15 cellular contexts compared by ENCODE assay signal in the genomic region with DNA sequence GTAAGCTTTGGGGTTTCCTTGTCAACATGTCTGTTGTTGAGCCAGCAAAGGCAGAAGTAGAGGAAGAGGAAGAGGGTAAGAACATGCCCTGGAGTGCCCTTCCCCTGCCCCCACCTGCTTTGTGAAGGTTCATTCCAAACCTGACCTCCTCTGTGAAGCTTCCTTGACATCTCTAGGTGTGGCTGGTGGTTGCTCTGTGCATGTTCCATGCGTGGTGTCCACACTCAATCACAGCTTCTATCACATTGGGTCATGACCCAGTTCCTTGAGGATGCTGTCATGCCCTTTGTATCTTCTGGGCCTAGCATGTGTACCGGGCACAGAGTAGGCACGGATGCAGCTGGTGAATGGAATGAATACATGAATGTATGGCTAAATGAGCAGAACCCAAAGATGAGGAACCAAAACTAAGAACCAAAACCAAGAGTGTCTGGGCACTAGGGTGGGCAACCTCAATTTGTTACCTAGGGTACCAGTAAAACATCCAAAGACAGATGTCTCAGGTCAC. TPM values are rescaled to one million over a fixed set of nuclear protein-coding genes. Genes with fewer than 3 reads are reported as not detected.
DNase-seq lines count a peak whose midpoint lies in the region; ATAC-seq and TF ChIP-seq lines count a peak whose summit lies in the region.
"Had no signal": no experiment of that assay in that cellular context is flagged by ENCODE, and none has a peak within 500 bp of the region (broad histone marks: within the 10 kb centered on the region; RNA-seq: fewer than 3 reads in every experiment).

No MANE protein-coding gene starts in this region.

- H3K27ac Mint-ChIP-seq in CD4-positive, CD25-positive, alpha-beta regulatory T cell: peak overlapping the region in 2 of 3 donors; percentile 20 to 47
- peak overlapping the region; percentile 11 to 71 (median 32) for H3K27ac Mint-ChIP-seq in IgD-negative memory B cell

- H3K4me1 ChIP-seq in CD4-positive, CD25-positive, alpha-beta regulatory T cell (ENCODE audit: control insufficient read depth, insufficient read depth, low read length, poor library complexity, severe bottlenecking): no peaks in the 10 kb centered on the region
- H3K4me1 ChIP-seq in transverse colon: no peaks in the 10 kb centered on the region
- H3K4me1 ChIP-seq: gastrocnemius medialis had no signal

- no peak for DNase-seq in CD4-positive, CD25-positive, alpha-beta regulatory T cell
- DNase-seq in islet precursor cell: peak; percentile 27
- no peak for DNase-seq in transverse colon
- DNase-seq in NCI-H1092 (lab: John Stamatoyannopoulos, UW): no peak
- DNase-seq in NK-92 (lab: John Stamatoyannopoulos, UW; ENCODE audit: unreplicated experiment): no peak
- DNase-seq: gastrocnemius medialis; left colon; NCI-H146; stimulated activated CD4-positive, alpha-beta T cell treated with anti-CD3 and anti-CD28 coated beads, Interleukin-1b, Interleukin-23, amount 100 ng/mL, for 48 hours; stimulated activated naive CD4-positive, alpha-beta T cell treated with Interleukin-2 at 50 U/mL for 16 hours had no signal

- peaks cover 18% of the 10 kb centered on the region for H3K27me3 Mint-ChIP-seq in CD4-positive, CD25-positive, alpha-beta regulatory T cell
- H3K27me3 Mint-ChIP-seq in IgD-negative memory B cell: no peaks in the 10 kb centered on the region

- ATAC-seq in CD4-positive, CD25-positive, alpha-beta regulatory T cell (ENCODE audit: low read depth in 2 of 2): no peak
- ATAC-seq in GM18868 (IDR thresholded peaks at IDR 0.05; ENCODE audit: unreplicated experiment) (peak; percentile 72), GM19467 (IDR thresholded peaks at IDR 0.05; ENCODE audit: unreplicated experiment) (no peak)
- ATAC-seq: left colon had no signal

- H3K9me3 ChIP-seq in CD4-positive, CD25-positive, alpha-beta regulatory T cell (ENCODE audit: control insufficient read depth in 2 of 2, low read length in 2 of 2): no peaks in the 10 kb centered on the region
- H3K9me3 ChIP-seq in transverse colon: no peaks in the 10 kb centered on the region
- H3K9me3 ChIP-seq: gastrocnemius medialis had no signal

- H3K4me3 ChIP-seq in CD4-positive, CD25-positive, alpha-beta regulatory T cell (ENCODE audit: low read depth, low read length): no peak overlapping the region
- no peak overlapping the region for H3K4me3 ChIP-seq in transverse colon
- H3K4me3 ChIP-seq: gastrocnemius medialis had no signal

- in situ Hi-C loops in transverse colon (cut with MboI; ENCODE audit: low pct_ligation_motif_present in 1 of 4, low pct_unique_long_range_greater_than_20kb in 1 of 4, low sequenced_read_pairs in 3 of 4): no loop called here

- H3K36me3 ChIP-seq in CD4-positive, CD25-positive, alpha-beta regulatory T cell (ENCODE audit: control insufficient read depth, insufficient read depth, low read length): no peaks in the 10 kb centered on the region
- no peaks in the 10 kb centered on the region for H3K36me3 ChIP-seq in transverse colon
- H3K36me3 ChIP-seq: gastrocnemius medialis had no signal

- H3K9me3 Mint-ChIP-seq in CD4-positive, CD25-positive, alpha-beta regulatory T cell: peaks cover 0 to 1% (median 0%) of the 10 kb centered on the region in 7 donors
- H3K9me3 Mint-ChIP-seq in IgD-negative memory B cell: no peaks in the 10 kb centered on the region
- H3K9me3 Mint-ChIP-seq: CD8-positive, alpha-beta memory T cell had no signal

- H3K4me3 Mint-ChIP-seq in CD4-positive, CD25-positive, alpha-beta regulatory T cell: no peak overlapping the region
- peak overlapping the region in 1 of 4 donors; percentile 77 for H3K4me3 Mint-ChIP-seq in IgD-negative memory B cell
- H3K4me3 Mint-ChIP-seq: CD8-positive, alpha-beta memory T cell had no signal

- no peak for TF ChIP-seq EP300 in transverse colon (IDR thresholded peaks at IDR 0.05; ENCODE audit: low read depth)

- TF ChIP-seq CTCF in transverse colon (IDR thresholded peaks at IDR 0.05): no peak

- intact Hi-C loops in transverse colon (cut with DNase I; ENCODE audit: low total_unique reads): loop anchor here (5.0 kb wide), 1 partner anchor 58 kb away; no protein-coding TSS in a partner anchor

- no peaks in the 10 kb centered on the region for H3K36me3 Mint-ChIP-seq in CD4-positive, CD25-positive, alpha-beta regulatory T cell
- peaks cover 2% of the 10 kb centered on the region for H3K36me3 Mint-ChIP-seq in IgD-negative memory B cell
- H3K36me3 Mint-ChIP-seq: CD8-positive, alpha-beta memory T cell had no signal

- H3K27ac ChIP-seq in CD4-positive, CD25-positive, alpha-beta regulatory T cell (ENCODE audit: insufficient read depth, low read length, poor library complexity, severe bottlenecking): no peak overlapping the region
- no peak overlapping the region for H3K27ac ChIP-seq in transverse colon
- H3K27ac ChIP-seq: gastrocnemius medialis had no signal

- TF ChIP-seq POLR2A in transverse colon (IDR thresholded peaks at IDR 0.05): no peak

- H3K4me1 Mint-ChIP-seq in CD4-positive, CD25-positive, alpha-beta regulatory T cell: peaks cover 0 to 6% (median 2%) of the 10 kb centered on the region in 4 donors
- peaks cover 0 to 15% (median 14%) of the 10 kb centered on the region in 3 donors for H3K4me1 Mint-ChIP-seq in IgD-negative memory B cell

- H3K27me3 ChIP-seq in CD4-positive, CD25-positive, alpha-beta regulatory T cell (ENCODE audit: control insufficient read depth, insufficient read depth, low read length): peaks cover 5% of the 10 kb centered on the region
- no peaks in the 10 kb centered on the region for H3K27me3 ChIP-seq in transverse colon
- H3K27me3 ChIP-seq: gastrocnemius medialis had no signal

- WGBS in transverse colon (ENCODE audit: low coverage in 1 of 2), 2 donors: 51% methylated on average over 3 of the region's 3 CpGs; no CpG with 5 or more reads in 1 of the 2 donors

RNA-seq across cellular contexts. Expression of a gene that starts 23.7 kb away (rescaled TPM):
- total RNA-seq in CD4-positive, CD25-positive, alpha-beta regulatory T cell: not detected
- polyA plus RNA-seq in CD4-positive, CD25-positive, alpha-beta regulatory T cell: not detected
- not detected for polyA plus RNA-seq in IgD-negative memory B cell
- total RNA-seq in transverse colon: 10 to 100 TPM; 29.2 to 62.5 (median 46.0) TPM
- polyA plus RNA-seq: CD8-positive, alpha-beta memory T cell had no signal

RNA-seq across cellular contexts. Expression of a gene that starts 29.0 kb away (rescaled TPM):
- 3.4 TPM for total RNA-seq in CD4-positive, CD25-positive, alpha-beta regulatory T cell
- 1 to 10 TPM in 2 of 4 donors, under 1 TPM in 2; 0.57 to 1.4 (median 1.1) TPM for polyA plus RNA-seq in CD4-positive, CD25-positive, alpha-beta regulatory T cell
- polyA plus RNA-seq in IgD-negative memory B cell: 0.35 TPM
- under 1 TPM in 2 of 4 donors, not detected in 2; 0.27 to 0.79 TPM for total RNA-seq in transverse colon
- total RNA-seq: gastrocnemius medialis, osteocyte had no signal

Comparison
In these comparisons a context has a peak if more than half of its experiments do, and no peak if none do; other contexts are left out.
1. RNA of a gene that starts 23.7 kb away (total RNA-seq): 29.2 to 62.5 TPM in transverse colon; not detected in CD4-positive, CD25-positive, alpha-beta regulatory T cell (single experiment); every median in the first group is over 10 times any median in the second.